23 cellular contexts compared by ENCODE assay signal in genomic region chr18:5158587-5158986, GRCh38. TPM values are rescaled to one million over a fixed set of nuclear protein-coding genes. Genes with fewer than 3 reads are reported as not detected.
DNase-seq lines count a peak whose midpoint lies in the region; ATAC-seq and TF ChIP-seq lines count a peak whose summit lies in the region.
"Had no signal": no experiment of that assay in that cellular context is flagged by ENCODE, and none has a peak within 500 bp of the region (broad histone marks: within the 10 kb centered on the region; RNA-seq: fewer than 3 reads in every experiment).

No MANE protein-coding gene starts in this region.

- H3K4me3 ChIP-seq in CD4-positive, alpha-beta memory T cell (ENCODE audit: low read length in 2 of 2): no peak overlapping the region
- H3K4me3 ChIP-seq in SU-DHL-6 (ENCODE audit: insufficient read depth, low read length, poor library complexity, severe bottlenecking) (no peak overlapping the region), parathyroid adenoma (ENCODE audit: low read depth, low read length) (no peak overlapping the region)
- H3K4me3 ChIP-seq: A549, HAP-1 had no signal

- H3K9me3 ChIP-seq in CD4-positive, alpha-beta memory T cell (ENCODE audit: control insufficient read depth in 1 of 2, low read length in 2 of 2): no peaks in the 10 kb centered on the region
- H3K9me3 ChIP-seq in SU-DHL-6 (ENCODE audit: insufficient read depth, low read length): no peaks in the 10 kb centered on the region
- no peaks in the 10 kb centered on the region for H3K9me3 ChIP-seq in parathyroid adenoma (ENCODE audit: control insufficient read depth, low read length)
- H3K9me3 ChIP-seq: A549, Caco-2, HAP-1 had no signal

- no peaks in the 10 kb centered on the region for H3K9me2 ChIP-seq in SU-DHL-6 (replicated peaks; ENCODE audit: insufficient read depth, low read length)

- intact Hi-C loops in activated naive CD4-positive, alpha-beta T cell treated with anti-CD3 and anti-CD28 coated beads for 36 hours (cut with micrococcal nuclease): loop anchor here (2.0 to 10.0 kb wide), 2 partner anchors 56 to 466 kb away; no protein-coding TSS in a partner anchor
- intact Hi-C loops in CD4-positive, alpha-beta memory T cell (cut with micrococcal nuclease): loop anchor here (5.0 kb wide), 1 partner anchor 79 kb away; no protein-coding TSS in a partner anchor

- no peak for ATAC-seq in GM18505 (IDR thresholded peaks at IDR 0.05; ENCODE audit: unreplicated experiment)
- ATAC-seq: A549, PC-3 had no signal

- H4K20me1 ChIP-seq in SU-DHL-6 (ENCODE audit: low read depth, low read length): no peaks in the 10 kb centered on the region

- TF ChIP-seq POLR2A in GM18505 (IDR thresholded peaks at IDR 0.05; ENCODE audit: borderline replicate concordance, extremely low read depth, insufficient read depth, insufficient read length): no peak

- peaks cover 35% of the 10 kb centered on the region for H3K4me1 Mint-ChIP-seq in activated naive CD4-positive, alpha-beta T cell treated with anti-CD3 and anti-CD28 coated beads for 36 hours (ENCODE audit: low read depth)
- peaks cover 15 to 21% (median 17%) of the 10 kb centered on the region in 4 donors for H3K4me1 Mint-ChIP-seq in CD4-positive, alpha-beta memory T cell

- H3F3A ChIP-seq in SU-DHL-6 (ENCODE audit: insufficient read depth): no peaks in the 10 kb centered on the region

- H3K4me3 Mint-ChIP-seq in activated naive CD4-positive, alpha-beta T cell treated with anti-CD3 and anti-CD28 coated beads for 36 hours: no peak overlapping the region
- peak overlapping the region in 1 of 8 donors; percentile 74 for H3K4me3 Mint-ChIP-seq in CD4-positive, alpha-beta memory T cell

- POLR2A ChIA-PET in CD4-positive, alpha-beta memory T cell (lab: Charles Lee; ENCODE audit: partially characterized antibody): interaction anchor here (1.2 kb wide), 1 partner anchor 136 kb away, joined by 3 read pairs; no protein-coding TSS in a partner anchor

- H3K4me1 ChIP-seq in CD4-positive, alpha-beta memory T cell (ENCODE audit: insufficient read depth, low read length): no peaks in the 10 kb centered on the region
- H3K4me1 ChIP-seq in parathyroid adenoma: peaks cover 49% of the 10 kb centered on the region
- H3K4me1 ChIP-seq: A549, Caco-2, HAP-1 had no signal

- CTCF ChIA-PET in activated naive CD4-positive, alpha-beta T cell treated with anti-CD3 and anti-CD28 coated beads for 36 hours (lab: Charles Lee): interaction anchor here (1.4 kb wide), 1 partner anchor 79 kb away, joined by 6 read pairs; no protein-coding TSS in a partner anchor
- CTCF ChIA-PET in CD4-positive, alpha-beta memory T cell (lab: Charles Lee; ENCODE audit: partially characterized antibody): no interaction called here

- no peaks in the 10 kb centered on the region for H3K27me3 ChIP-seq in CD4-positive, alpha-beta memory T cell (ENCODE audit: insufficient read depth, low read length)
- H3K27me3 ChIP-seq in SU-DHL-6 (ENCODE audit: low read length): no peaks in the 10 kb centered on the region
- H3K27me3 ChIP-seq in parathyroid adenoma (ENCODE audit: control insufficient read depth, insufficient read depth, low read length): no peaks in the 10 kb centered on the region

- no peak for TF ChIP-seq CTCF in SU-DHL-6 (IDR thresholded peaks at IDR 0.05; ENCODE audit: insufficient read depth, low read length, poor library complexity, severe bottlenecking)
- TF ChIP-seq CTCF in parathyroid adenoma (IDR thresholded peaks at IDR 0.05): no peak

- H3K9ac ChIP-seq in SU-DHL-6 (ENCODE audit: low read length) (no peak overlapping the region), parathyroid adenoma (no peak overlapping the region)

- no peaks in the 10 kb centered on the region for H3K9me3 Mint-ChIP-seq in activated naive CD4-positive, alpha-beta T cell treated with anti-CD3 and anti-CD28 coated beads for 36 hours
- no peaks in the 10 kb centered on the region for H3K9me3 Mint-ChIP-seq in CD4-positive, alpha-beta memory T cell

- DNase-seq in activated naive CD4-positive, alpha-beta T cell treated with anti-CD3 and anti-CD28 coated beads for 36 hours: no peak
- no peak for DNase-seq in activated naive CD4-positive, alpha-beta T cell (lab: John Stamatoyannopoulos, UW)
- no peak for DNase-seq in CD4-positive, alpha-beta memory T cell
- no peak for DNase-seq in ecto neural progenitor cell (ENCODE audit: low spot score)
- DNase-seq: Caco-2, GDM1, IMR-90, NCI-H1417, NCI-H187 treated with DMSO at 0.1 percent for 48 hours, NCI-H226, NCI-H82, PC-3, RPMI8226, SHP77 treated with DMSO at 0.1 percent for 48 hours had no signal

- no peaks in the 10 kb centered on the region for H3K36me3 ChIP-seq in CD4-positive, alpha-beta memory T cell (ENCODE audit: insufficient read depth, low read length)
- H3K36me3 ChIP-seq in SU-DHL-6 (ENCODE audit: low read length): no peaks in the 10 kb centered on the region
- H3K36me3 ChIP-seq in parathyroid adenoma (ENCODE audit: control insufficient read depth, insufficient read depth, low read length): no peaks in the 10 kb centered on the region
- H3K36me3 ChIP-seq: HAP-1 had no signal

- H3K4me2 ChIP-seq in SU-DHL-6 (ENCODE audit: low read depth, low read length, poor library complexity, severe bottlenecking): no peak overlapping the region
- no peak overlapping the region for H3K4me2 ChIP-seq in parathyroid adenoma (ENCODE audit: low read length)
- H3K4me2 ChIP-seq: A549 had no signal

- H3K36me3 Mint-ChIP-seq in activated naive CD4-positive, alpha-beta T cell treated with anti-CD3 and anti-CD28 coated beads for 36 hours (ENCODE audit: low read depth): no peaks in the 10 kb centered on the region
- H3K36me3 Mint-ChIP-seq in CD4-positive, alpha-beta memory T cell: no peaks in the 10 kb centered on the region

- peak overlapping the region; percentile 41 for H2AFZ ChIP-seq in SU-DHL-6 (ENCODE audit: low read depth, low read length, severe bottlenecking)
- H2AFZ ChIP-seq in parathyroid adenoma: no peak overlapping the region

- H3K27ac Mint-ChIP-seq in activated naive CD4-positive, alpha-beta T cell treated with anti-CD3 and anti-CD28 coated beads for 36 hours: peak overlapping the region; percentile 23
- peak overlapping the region in 4 of 7 donors; percentile 48 to 71 (median 54) for H3K27ac Mint-ChIP-seq in CD4-positive, alpha-beta memory T cell

- H3K27me3 Mint-ChIP-seq in activated naive CD4-positive, alpha-beta T cell treated with anti-CD3 and anti-CD28 coated beads for 36 hours (ENCODE audit: low read depth): no peaks in the 10 kb centered on the region
- no peaks in the 10 kb centered on the region for H3K27me3 Mint-ChIP-seq in CD4-positive, alpha-beta memory T cell

- no peak overlapping the region for H3K27ac ChIP-seq in CD4-positive, alpha-beta memory T cell (ENCODE audit: low read depth, low read length)
- H3K27ac ChIP-seq in SU-DHL-6 (ENCODE audit: low read depth, low read length) (no peak overlapping the region), parathyroid adenoma (peak overlapping the region; percentile 94)
- H3K27ac ChIP-seq: A549, C4-2B, HL-60 had no signal

- H3K79me2 ChIP-seq in SU-DHL-6 (ENCODE audit: insufficient read depth, low read length) (no peaks in the 10 kb centered on the region), parathyroid adenoma (peaks cover 28% of the 10 kb centered on the region)

RNA-seq across cellular contexts. Expression of gene AKAIN1, which starts 38.5 kb away (rescaled TPM):
- not detected for total RNA-seq in activated naive CD4-positive, alpha-beta T cell treated with anti-CD3 and anti-CD28 coated beads for 36 hours
- not detected for total RNA-seq in CD4-positive, alpha-beta memory T cell
- polyA plus RNA-seq in CD4-positive, alpha-beta memory T cell: not detected
- total RNA-seq: Caco-2, Daoy, IMR-90, M059J, PC-3 had no signal
- polyA plus RNA-seq: A549, IMR-90 had no signal
